Comparison of ENCODE assay signal across 14 cellular contexts in the genomic region with DNA sequence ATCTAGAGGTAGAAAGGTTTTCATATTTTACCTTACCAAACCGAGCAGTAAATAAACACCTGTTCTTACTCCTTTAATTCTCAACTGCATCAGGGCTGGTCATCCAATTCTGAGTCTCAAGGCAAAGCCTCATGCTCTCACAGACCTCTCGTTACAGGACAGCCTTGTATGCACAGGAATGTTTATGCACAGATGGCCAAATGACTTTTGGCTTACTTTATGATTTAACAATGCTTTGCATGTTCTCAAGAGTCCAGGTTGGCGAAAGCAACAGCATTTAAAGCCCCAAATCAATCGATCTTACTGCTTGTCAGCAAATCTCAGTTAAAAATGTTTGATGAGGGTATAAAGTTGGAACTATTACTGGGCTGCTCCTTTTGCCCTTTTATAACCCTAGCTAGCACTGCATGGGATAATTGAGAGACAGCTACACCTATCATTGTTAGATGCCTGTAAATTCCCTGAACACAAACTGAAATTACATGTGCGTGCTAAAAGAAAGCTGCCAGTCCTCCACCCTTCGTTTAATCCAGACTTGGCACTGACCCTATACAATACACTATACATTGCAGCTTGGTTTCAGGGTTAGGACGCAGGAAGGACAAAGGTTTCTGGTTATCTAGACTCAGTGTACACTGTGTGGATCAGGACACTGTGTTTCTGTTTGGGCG.
DNase-seq lines count a peak whose midpoint lies in the region; ATAC-seq and TF ChIP-seq lines count a peak whose summit lies in the region.
"Had no signal": no experiment of that assay in that cellular context is flagged by ENCODE, and none has a peak within 500 bp of the region (broad histone marks: within the 10 kb centered on the region; RNA-seq: fewer than 3 reads in every experiment).

No MANE protein-coding gene starts in this region.

- H3K79me2 ChIP-seq in hepatocyte (no peaks in the 10 kb centered on the region), MM.1S (ENCODE audit: low read length) (0 out of 2 replicates have a peak, but pooled peaks cover 4% of the 10 kb centered on the region)

- H4K20me1 ChIP-seq in hepatocyte (ENCODE audit: insufficient read depth, poor library complexity, severe bottlenecking) (no peaks in the 10 kb centered on the region), MM.1S (ENCODE audit: insufficient read depth, low read length) (no peaks in the 10 kb centered on the region)

- no peaks in the 10 kb centered on the region for H3F3A ChIP-seq in MM.1S (ENCODE audit: insufficient read depth, low read length)

- H3K9me2 ChIP-seq in hepatocyte (replicated peaks; ENCODE audit: insufficient read depth) (no peaks in the 10 kb centered on the region), MM.1S (replicated peaks; ENCODE audit: insufficient read depth, low read length) (no peaks in the 10 kb centered on the region)

- H3K4me3 Mint-ChIP-seq in progenitor cell of endocrine pancreas (ENCODE audit: low read depth), result no peak overlapping the region
- H3K4me3 Mint-ChIP-seq: activated naive CD8-positive, alpha-beta T cell had no signal

- no peak for TF ChIP-seq CTCF in astrocyte of the cerebellum (IDR thresholded peaks at IDR 0.05; ENCODE audit: low read depth, low read length, missing control alignments)
- TF ChIP-seq CTCF in hepatocyte (IDR thresholded peaks at IDR 0.05; ENCODE audit: poor library complexity), result no peak
- TF ChIP-seq CTCF in progenitor cell of endocrine pancreas (IDR thresholded peaks at IDR 0.05; ENCODE audit: unreplicated experiment), result no peak
- no peak for TF ChIP-seq CTCF in MM.1S (IDR thresholded peaks at IDR 0.05; ENCODE audit: low read length)

- H3K9me3 ChIP-seq in hepatocyte (ENCODE audit: low read depth), result no peaks in the 10 kb centered on the region
- H3K9me3 ChIP-seq in MM.1S (replicated peaks; ENCODE audit: insufficient read depth, low read length), result no peaks in the 10 kb centered on the region
- H3K9me3 ChIP-seq: spleen had no signal

- no peak overlapping the region for H2AFZ ChIP-seq in hepatocyte
- H2AFZ ChIP-seq in MM.1S (ENCODE audit: low read length), result no peak overlapping the region

- WGBS in hepatocyte (ENCODE audit: low lambda C conversion rate, missing lambda C conversion rate), result 67% methylated on average over 8 of the region's 8 CpGs

- peaks cover 7% of the 10 kb centered on the region for H3K36me3 Mint-ChIP-seq in progenitor cell of endocrine pancreas (ENCODE audit: insufficient read depth)
- H3K36me3 Mint-ChIP-seq: activated naive CD8-positive, alpha-beta T cell had no signal

- ATAC-seq in HG02610 (IDR thresholded peaks at IDR 0.05; ENCODE audit: unreplicated experiment), result no peak

- H3K9me3 Mint-ChIP-seq in progenitor cell of endocrine pancreas (ENCODE audit: low read depth), result no peaks in the 10 kb centered on the region

- no peak overlapping the region for H3K27ac ChIP-seq in hepatocyte
- H3K27ac ChIP-seq in MM.1S (ENCODE audit: low read length), result no peak overlapping the region

- no peak overlapping the region for H3K9ac ChIP-seq in MM.1S (ENCODE audit: low read length)

- H3K4me1 Mint-ChIP-seq in progenitor cell of endocrine pancreas (ENCODE audit: low read depth), result peaks cover 12% of the 10 kb centered on the region

- no peak overlapping the region for H3K4me3 ChIP-seq in astrocyte of the cerebellum (ENCODE audit: low read depth, low read length)
- no peak overlapping the region for H3K4me3 ChIP-seq in hepatocyte
- H3K4me3 ChIP-seq in MM.1S (ENCODE audit: low read length), result no peak overlapping the region
- H3K4me3 ChIP-seq: spleen had no signal

- H3K27me3 ChIP-seq in hepatocyte (no peaks in the 10 kb centered on the region), MM.1S (replicated peaks; ENCODE audit: insufficient read depth, low read length) (no peaks in the 10 kb centered on the region)
- H3K27me3 ChIP-seq: spleen had no signal

- intact Hi-C loops in posterior cingulate gyrus (cut with DNase I), result no loop called here

- peak overlapping the region; percentile 80 for H3K27ac Mint-ChIP-seq in progenitor cell of endocrine pancreas
- H3K27ac Mint-ChIP-seq: activated naive CD8-positive, alpha-beta T cell had no signal

- H3K4me1 ChIP-seq in hepatocyte (ENCODE audit: insufficient read depth) (no peaks in the 10 kb centered on the region), MM.1S (ENCODE audit: low read length) (no peaks in the 10 kb centered on the region)

- in situ Hi-C loops in astrocyte of the cerebellum (cut with HindIII; ENCODE audit: low sequenced_read_pairs), result no loop called here

- H3K4me2 ChIP-seq in hepatocyte, result peak overlapping the region; percentile 28
- no peak overlapping the region for H3K4me2 ChIP-seq in MM.1S (ENCODE audit: low read depth, low read length)

- DNase-seq in EL, result peak; percentile 9
- peak; percentile 24 for DNase-seq in astrocyte of the cerebellum (ENCODE audit: low read depth)
- no peak for DNase-seq in hepatocyte (ENCODE audit: low spot score)
- no peak for DNase-seq in progenitor cell of endocrine pancreas (ENCODE audit: low spot score, unreplicated experiment)
- DNase-seq in posterior cingulate gyrus, result no peak
- no peak for DNase-seq in MM.1S
- no peak for DNase-seq in RKO (ENCODE audit: low spot score)
- DNase-seq: GOT3, hypothalamus, NCI-H1092, NCI-H526 treated with DMSO at 0.1 percent for 48 hours, spleen had no signal

- H3K36me3 ChIP-seq in hepatocyte (replicated peaks; ENCODE audit: insufficient read depth, low read depth) (no peaks in the 10 kb centered on the region), MM.1S (replicated peaks; ENCODE audit: insufficient read depth, low read length) (no peaks in the 10 kb centered on the region)

- no peaks in the 10 kb centered on the region for H3K27me3 Mint-ChIP-seq in progenitor cell of endocrine pancreas
- H3K27me3 Mint-ChIP-seq: activated naive CD8-positive, alpha-beta T cell had no signal

Comparison
In these comparisons a context has a peak if more than half of its experiments do, and no peak if none do; other contexts are left out.
1. DNase-seq: peak in EL (single experiment) and astrocyte of the cerebellum (single experiment); none in hepatocyte (single experiment), progenitor cell of endocrine pancreas (single experiment), posterior cingulate gyrus (0 of 10), MM.1S (single experiment) and RKO (single experiment).